In the genomic region with DNA sequence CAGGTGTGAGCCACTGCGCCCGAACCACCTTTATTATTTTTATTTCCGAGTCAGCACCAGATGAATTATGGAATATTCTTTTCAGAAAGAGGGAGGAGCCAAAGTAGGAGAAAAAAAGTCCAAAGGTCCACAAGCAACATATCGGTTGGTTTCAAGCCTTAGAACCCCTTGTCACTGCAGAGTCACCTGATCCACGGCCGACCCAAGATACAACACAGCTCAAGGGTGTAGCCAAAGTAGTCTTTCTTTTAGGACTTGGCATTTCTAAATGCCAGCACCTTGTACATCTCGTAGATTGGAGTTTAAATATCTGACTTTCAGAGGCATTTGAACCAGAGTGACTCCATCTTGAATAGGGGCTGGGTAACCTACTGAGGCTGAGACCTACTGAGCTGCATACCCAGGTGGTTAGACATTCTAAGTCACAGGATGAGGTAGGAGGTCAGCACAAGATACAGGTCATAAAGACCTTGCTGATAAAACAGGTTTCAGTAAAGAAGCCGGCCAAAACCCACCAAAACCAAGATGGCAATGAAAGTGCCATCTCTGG, we compare ENCODE assay signal across 16 cellular contexts.
A peak's percentile ranks its signal among the peaks of the same experiment; 100 is the strongest.
DNase-seq lines count a peak whose midpoint lies in the region; ATAC-seq and TF ChIP-seq lines count a peak whose summit lies in the region.
"Had no signal": no experiment of that assay in that cellular context is flagged by ENCODE, and none has a peak within 500 bp of the region (broad histone marks: within the 10 kb centered on the region; RNA-seq: fewer than 3 reads in every experiment).

No MANE protein-coding gene starts in this region.

- H3K36me3 Mint-ChIP-seq in GM23338 (ENCODE audit: low read depth), result 0 out of 3 replicates have a peak, but pooled peaks cover 3% of the 10 kb centered on the region
- no peaks in the 10 kb centered on the region for H3K36me3 Mint-ChIP-seq in T-helper 17 cell (ENCODE audit: low read depth)
- H3K36me3 Mint-ChIP-seq: CD8-positive, alpha-beta memory T cell had no signal

- H3K27ac Mint-ChIP-seq in GM23338 (no peak overlapping the region), T-helper 17 cell (peak overlapping the region; percentile 32)

- in situ Hi-C loops in gastrocnemius medialis (cut with MboI; ENCODE audit: low sequenced_read_pairs in 4 of 4), result loop anchor here in 2 of 4 donors (25.0 kb wide), 1 partner anchor 114 kb away; the partner anchor contains the start of gene EEPD1 (in 2 of the 2)

- peaks cover 9% of the 10 kb centered on the region for H3F3A ChIP-seq in GM23338 (replicated peaks; ENCODE audit: low read depth)

- H3K79me2 ChIP-seq in GM23338 (replicated peaks; ENCODE audit: insufficient read depth), result no peaks in the 10 kb centered on the region
- peaks cover 3% of the 10 kb centered on the region for H3K79me2 ChIP-seq in hepatocyte

- TF ChIP-seq CTCF in GM23338 (conservative IDR thresholded peaks at IDR 0.05; ENCODE audit: low read depth in 2 of 2), result no peak
- no peak for TF ChIP-seq CTCF in hepatocyte (IDR thresholded peaks at IDR 0.05; ENCODE audit: poor library complexity)
- no peak for TF ChIP-seq CTCF in gastrocnemius medialis (IDR thresholded peaks at IDR 0.05 in 4 of 5, conservative IDR thresholded peaks at IDR 0.05 in 1 of 5)

- H3K4me1 ChIP-seq in GM23338 (ENCODE audit: insufficient read depth), result peaks cover 62% of the 10 kb centered on the region
- peaks cover 57% of the 10 kb centered on the region for H3K4me1 ChIP-seq in hepatocyte (ENCODE audit: insufficient read depth)
- H3K4me1 ChIP-seq in gastrocnemius medialis, result peaks cover 76 to 81% of the 10 kb centered on the region in 2 donors

- H3K4me3 ChIP-seq in GM23338, result no peak overlapping the region
- H3K4me3 ChIP-seq in hepatocyte, result no peak overlapping the region
- H3K4me3 ChIP-seq in gastrocnemius medialis, result no peak overlapping the region

- intact Hi-C loops in gastrocnemius medialis (cut with DNase I; ENCODE audit: low total_unique reads), result no loop called here

- no peak overlapping the region for H3K27ac ChIP-seq in GM23338 (ENCODE audit: low read depth)
- peak overlapping the region; percentile 22 for H3K27ac ChIP-seq in hepatocyte
- H3K27ac ChIP-seq in gastrocnemius medialis, result peak overlapping the region; percentile 86 to 96 (median 94)

- H3K9me3 Mint-ChIP-seq in GM23338, result no peaks in the 10 kb centered on the region
- H3K9me3 Mint-ChIP-seq: CD8-positive, alpha-beta memory T cell had no signal

- H3K9me3 ChIP-seq in T-helper 17 cell (ENCODE audit: control insufficient read depth, low read length, poor library complexity, severe bottlenecking), result no peaks in the 10 kb centered on the region
- H3K9me3 ChIP-seq in hepatocyte (ENCODE audit: low read depth), result no peaks in the 10 kb centered on the region
- H3K9me3 ChIP-seq in gastrocnemius medialis, result no peaks in the 10 kb centered on the region
- H3K9me3 ChIP-seq: SK-N-SH had no signal

- no peak overlapping the region for H2AFZ ChIP-seq in GM23338
- no peak overlapping the region for H2AFZ ChIP-seq in hepatocyte

- no peak for TF ChIP-seq POLR2A in gastrocnemius medialis (IDR thresholded peaks at IDR 0.05)

- H4K20me1 ChIP-seq in GM23338 (replicated peaks; ENCODE audit: insufficient read depth) (no peaks in the 10 kb centered on the region), hepatocyte (ENCODE audit: insufficient read depth, poor library complexity, severe bottlenecking) (no peaks in the 10 kb centered on the region)

- peaks cover 71% of the 10 kb centered on the region for H3K4me1 Mint-ChIP-seq in GM23338
- H3K4me1 Mint-ChIP-seq in T-helper 17 cell, result peaks cover 4% of the 10 kb centered on the region

- H3K27me3 Mint-ChIP-seq in GM23338 (ENCODE audit: insufficient read depth, low read depth, poor library complexity) (peaks cover 13% of the 10 kb centered on the region), T-helper 17 cell (no peaks in the 10 kb centered on the region)

- H3K4me2 ChIP-seq in GM23338 (peak overlapping the region; percentile 57; the same call in 1 of the 2 replicates), hepatocyte (no peak overlapping the region)
- H3K4me2 ChIP-seq: SK-N-SH had no signal

- no peak for ATAC-seq in GM23338
- no peak for ATAC-seq in T-helper 17 cell
- ATAC-seq in gastrocnemius medialis, result no peak
- ATAC-seq: HCT116 had no signal

- H3K4me3 Mint-ChIP-seq in GM23338, result no peak overlapping the region
- no peak overlapping the region for H3K4me3 Mint-ChIP-seq in T-helper 17 cell
- H3K4me3 Mint-ChIP-seq: CD8-positive, alpha-beta memory T cell had no signal

- H3K27me3 ChIP-seq in GM23338 (ENCODE audit: insufficient read depth), result no peaks in the 10 kb centered on the region
- H3K27me3 ChIP-seq in hepatocyte, result no peaks in the 10 kb centered on the region
- no peaks in the 10 kb centered on the region for H3K27me3 ChIP-seq in gastrocnemius medialis

- H3K36me3 ChIP-seq in GM23338 (ENCODE audit: insufficient read depth) (no peaks in the 10 kb centered on the region), hepatocyte (replicated peaks; ENCODE audit: insufficient read depth, low read depth) (no peaks in the 10 kb centered on the region), gastrocnemius medialis (no peaks in the 10 kb centered on the region)

- H3K9me2 ChIP-seq in GM23338 (ENCODE audit: insufficient read depth) (no peaks in the 10 kb centered on the region; the same call in 1 of the 2 replicates), hepatocyte (replicated peaks; ENCODE audit: insufficient read depth) (no peaks in the 10 kb centered on the region)
- H3K9me2 ChIP-seq: SK-N-SH had no signal

- DNase-seq in GM23338 (ENCODE audit: low spot score) (no peak), T-helper 17 cell (no peak), hepatocyte (ENCODE audit: low spot score) (peak; percentile 1), gastrocnemius medialis (no peak), kidney tubule cell (ENCODE audit: low spot score) (no peak), NCI-H446 (lab: John Stamatoyannopoulos, UW) (no peak)
- no peak for DNase-seq in activated CD8-positive, alpha-beta memory T cell treated with anti-CD3 and anti-CD28 coated beads, Interleukin-2, amount 50 U/mL, for 48 hours
- DNase-seq: ACHN; C1 segment of cervical spinal cord; CD8-positive, alpha-beta memory T cell; NCI-H1694 treated with DMSO at 0.1 percent for 48 hours; NCI-H510A; NCI-H748 treated with DMSO at 0.1 percent for 48 hours; SHP77 treated with DMSO at 0.1 percent for 48 hours; SK-N-SH had no signal

- 86% methylated on average over 8 of the region's 8 CpGs for WGBS in hepatocyte (ENCODE audit: low lambda C conversion rate, missing lambda C conversion rate)

TF ChIP-seq in GM23338, 12 proteins besides CTCF, POLR2A, EP300 and RAD21:
- no peak for TF ChIP-seq EZH2phosphoT487 (IDR thresholded peaks at IDR 0.05; ENCODE audit: unreplicated experiment)
- no peak for TF ChIP-seq STAT1 (IDR thresholded peaks at IDR 0.05; ENCODE audit: unreplicated experiment)
- TF ChIP-seq ZNF331 (CRISPR knock-in tag; IDR thresholded peaks at IDR 0.05; ENCODE audit: low read depth), result no peak
- no peak for TF ChIP-seq CREB1 (CRISPR knock-in tag; IDR thresholded peaks at IDR 0.05; ENCODE audit: low read depth)
- no peak for TF ChIP-seq REST (IDR thresholded peaks at IDR 0.05; ENCODE audit: unreplicated experiment)
- TF ChIP-seq ZNF114 (CRISPR knock-in tag; IDR thresholded peaks at IDR 0.05), result no peak
- no peak for TF ChIP-seq ETS1 (IDR thresholded peaks at IDR 0.05)
- no peak for TF ChIP-seq JUNB (IDR thresholded peaks at IDR 0.05; ENCODE audit: unreplicated experiment)
- TF ChIP-seq NANOG (IDR thresholded peaks at IDR 0.05; ENCODE audit: borderline replicate concordance), result no peak
- no peak for TF ChIP-seq POLR2AphosphoS5 (IDR thresholded peaks at IDR 0.05; ENCODE audit: low read depth)
